16 cellular contexts compared by ENCODE assay signal in genomic region chr22:44190381-44190976, GRCh38. TPM values are rescaled to one million over a fixed set of nuclear protein-coding genes. Genes with fewer than 3 reads are reported as not detected.
"Had no signal": no experiment of that assay in that cellular context is flagged by ENCODE, and none has a peak within 500 bp of the region (broad histone marks: within the 10 kb centered on the region; RNA-seq: fewer than 3 reads in every experiment).

No MANE protein-coding gene starts in this region.

- H3K27ac ChIP-seq: epithelial cell of prostate, prostate gland, WERI-Rb-1 had no signal

- H3K27me3 Mint-ChIP-seq: activated naive CD8-positive, alpha-beta T cell treated with anti-CD3 and anti-CD28 coated beads, Interleukin-2, amount 50 U/mL, for 24 hours; effector memory CD8-positive, alpha-beta T cell had no signal

- H3K27ac Mint-ChIP-seq: activated naive CD8-positive, alpha-beta T cell treated with anti-CD3 and anti-CD28 coated beads, Interleukin-2, amount 50 U/mL, for 24 hours; nephron progenitor cell had no signal

- H3K36me3 ChIP-seq: prostate gland, WERI-Rb-1 had no signal

- DNase-seq: activated CD8-positive, alpha-beta memory T cell treated with anti-CD3 and anti-CD28 coated beads, Interleukin-2, amount 50 U/mL, for 4 hours; activated naive CD4-positive, alpha-beta T cell; cerebellar nuclear complex; dermis blood vessel endothelial cell; effector memory CD8-positive, alpha-beta T cell; foreskin melanocyte; left ventricle myocardium superior; nephron progenitor cell; right cardiac atrium; WERI-Rb-1 had no signal

- H3K9me3 Mint-ChIP-seq: effector memory CD8-positive, alpha-beta T cell; nephron progenitor cell; T-helper 1 cell treated with Interleukin-12 subunit alpha and Interleukin-12 subunit beta and Interleukin-4 antibody, amounts not matched to agents 30 μg/mL and 1 μg/mL, for 36 hours had no signal

- ATAC-seq: left ventricle myocardium superior, right cardiac atrium had no signal

- H3K4me1 ChIP-seq: prostate gland had no signal

- H3K9me3 ChIP-seq: prostate gland had no signal

- H3K4me3 ChIP-seq: prostate gland had no signal

- H3K4me3 Mint-ChIP-seq: activated CD8-positive, alpha-beta T cell treated with anti-CD3 and anti-CD28 coated beads, Interleukin-2, amount 10 ng/mL, durations not matched to agents 7 days and 5 days; activated naive CD8-positive, alpha-beta T cell treated with anti-CD3 and anti-CD28 coated beads, Interleukin-2, amount 50 U/mL, for 24 hours; effector memory CD8-positive, alpha-beta T cell; nephron progenitor cell; T-helper 1 cell treated with Interleukin-12 subunit alpha and Interleukin-12 subunit beta and Interleukin-4 antibody, amounts not matched to agents 30 μg/mL and 1 μg/mL, for 36 hours had no signal

RNA-seq across cellular contexts. Expression of gene PARVG, which starts 9.8 kb away (rescaled TPM):
- total RNA-seq: fibroblast of lung had no signal
- polyA plus RNA-seq: fibroblast of lung had no signal
